12 cellular contexts compared by ENCODE assay signal in genomic region chr2:171210216-171210863, GRCh38.
DNase-seq lines count a peak whose midpoint lies in the region; ATAC-seq and TF ChIP-seq lines count a peak whose summit lies in the region.
"Had no signal": no experiment of that assay in that cellular context is flagged by ENCODE, and none has a peak within 500 bp of the region (broad histone marks: within the 10 kb centered on the region; RNA-seq: fewer than 3 reads in every experiment).

No MANE protein-coding gene starts in this region.

- H3K9me3 Mint-ChIP-seq in activated naive CD4-positive, alpha-beta T cell treated with anti-CD3 and anti-CD28 coated beads, Interleukin-2, amount 50 U/mL, for 24 hours = no peaks in the 10 kb centered on the region
- no peaks in the 10 kb centered on the region for H3K9me3 Mint-ChIP-seq in activated naive CD8-positive, alpha-beta T cell treated with anti-CD3 and anti-CD28 coated beads, Interleukin-2, amount 50 U/mL, for 24 hours
- no peaks in the 10 kb centered on the region for H3K9me3 Mint-ChIP-seq in stimulated activated naive B cell treated with anti-CD40 and anti-IgM and Interleukin-4, amounts not matched to agents 10 μg/mL and 1 μg/mL and 100 μg/mL, for 72 hours

- no peak for ATAC-seq in activated naive CD8-positive, alpha-beta T cell treated with anti-CD3 and anti-CD28 coated beads, Interleukin-2, amount 50 U/mL, for 24 hours
- no peak for ATAC-seq in stimulated activated naive B cell treated with anti-CD40 and anti-IgM and Interleukin-4, amounts not matched to agents 10 μg/mL and 1 μg/mL and 100 μg/mL, for 72 hours (replicated peaks)
- ATAC-seq: pancreas had no signal

- H3K4me1 Mint-ChIP-seq in activated naive CD4-positive, alpha-beta T cell treated with anti-CD3 and anti-CD28 coated beads, Interleukin-2, amount 50 U/mL, for 24 hours = peaks cover 28% of the 10 kb centered on the region
- peaks cover 17% of the 10 kb centered on the region for H3K4me1 Mint-ChIP-seq in activated naive CD8-positive, alpha-beta T cell treated with anti-CD3 and anti-CD28 coated beads, Interleukin-2, amount 50 U/mL, for 24 hours
- H3K4me1 Mint-ChIP-seq in stimulated activated naive B cell treated with anti-CD40 and anti-IgM and Interleukin-4, amounts not matched to agents 10 μg/mL and 1 μg/mL and 100 μg/mL, for 72 hours = peaks cover 3 to 17% of the 10 kb centered on the region in 2 donors

- H3K9ac ChIP-seq in OCI-LY3 (ENCODE audit: low read length) = no peak overlapping the region

- peak overlapping the region; percentile 91 for H3K27ac Mint-ChIP-seq in activated naive CD4-positive, alpha-beta T cell treated with anti-CD3 and anti-CD28 coated beads, Interleukin-2, amount 50 U/mL, for 24 hours
- peak overlapping the region; percentile 53 for H3K27ac Mint-ChIP-seq in activated naive CD8-positive, alpha-beta T cell treated with anti-CD3 and anti-CD28 coated beads, Interleukin-2, amount 50 U/mL, for 24 hours
- peak overlapping the region; percentile 86 for H3K27ac Mint-ChIP-seq in stimulated activated naive B cell treated with anti-CD40 and anti-IgM and Interleukin-4, amounts not matched to agents 10 μg/mL and 1 μg/mL and 100 μg/mL, for 72 hours

- no peaks in the 10 kb centered on the region for H3K36me3 Mint-ChIP-seq in activated naive CD4-positive, alpha-beta T cell treated with anti-CD3 and anti-CD28 coated beads, Interleukin-2, amount 50 U/mL, for 24 hours
- no peaks in the 10 kb centered on the region for H3K36me3 Mint-ChIP-seq in activated naive CD8-positive, alpha-beta T cell treated with anti-CD3 and anti-CD28 coated beads, Interleukin-2, amount 50 U/mL, for 24 hours (ENCODE audit: low read depth)
- no peaks in the 10 kb centered on the region for H3K36me3 Mint-ChIP-seq in stimulated activated naive B cell treated with anti-CD40 and anti-IgM and Interleukin-4, amounts not matched to agents 10 μg/mL and 1 μg/mL and 100 μg/mL, for 72 hours

- H3K27me3 ChIP-seq in OCI-LY3 (ENCODE audit: low read depth, low read length) = no peaks in the 10 kb centered on the region; the same call in 1 of the 2 replicates
- H3K27me3 ChIP-seq: pancreas had no signal

- peaks cover 9% of the 10 kb centered on the region for H3K4me1 ChIP-seq in OCI-LY3 (ENCODE audit: low read length)
- H3K4me1 ChIP-seq: pancreas had no signal

- no peak for TF ChIP-seq CTCF in OCI-LY3 (IDR thresholded peaks at IDR 0.05; ENCODE audit: low read depth, low read length)

- no peaks in the 10 kb centered on the region for H3K36me3 ChIP-seq in OCI-LY3 (replicated peaks; ENCODE audit: low read depth, low read length)
- H3K36me3 ChIP-seq: pancreas had no signal

- no peaks in the 10 kb centered on the region for H4K20me1 ChIP-seq in OCI-LY3 (ENCODE audit: insufficient read depth, low read length)

- DNase-seq in activated naive CD4-positive, alpha-beta T cell treated with anti-CD3 and anti-CD28 coated beads, Interleukin-2, amount 50 U/mL, for 16 hours = no peak
- DNase-seq in activated naive CD8-positive, alpha-beta T cell treated with anti-CD3 and anti-CD28 coated beads, Interleukin-2, amount 50 U/mL, for 24 hours = no peak
- no peak for DNase-seq in stimulated activated naive B cell treated with anti-CD40 and anti-IgM and Interleukin-4, amounts not matched to agents 10 μg/mL and 1 μg/mL and 100 μg/mL, for 72 hours
- DNase-seq in GM19238 (ENCODE audit: insufficient read length, low spot score) (no peak), DMS79 treated with DMSO at 0.1 percent for 48 hours (lab: John Stamatoyannopoulos, UW) (no peak), activated gamma-delta T cell treated with Interleukin-2 at 50 U/mL for 16 hours (no peak)
- DNase-seq: NCI-H1436, NCI-H345, pancreas, SIG-M5 had no signal

- peak overlapping the region; percentile 65; the same call in 1 of the 2 replicates for H3K4me3 ChIP-seq in OCI-LY3 (ENCODE audit: low read length)
- H3K4me3 ChIP-seq: pancreas had no signal

- H3K27me3 Mint-ChIP-seq in activated naive CD4-positive, alpha-beta T cell treated with anti-CD3 and anti-CD28 coated beads, Interleukin-2, amount 50 U/mL, for 24 hours = no peaks in the 10 kb centered on the region
- H3K27me3 Mint-ChIP-seq in activated naive CD8-positive, alpha-beta T cell treated with anti-CD3 and anti-CD28 coated beads, Interleukin-2, amount 50 U/mL, for 24 hours = no peaks in the 10 kb centered on the region
- H3K27me3 Mint-ChIP-seq in stimulated activated naive B cell treated with anti-CD40 and anti-IgM and Interleukin-4, amounts not matched to agents 10 μg/mL and 1 μg/mL and 100 μg/mL, for 72 hours = no peaks in the 10 kb centered on the region

- H3K27ac ChIP-seq in OCI-LY3 (ENCODE audit: low read length) = no peak overlapping the region
- H3K27ac ChIP-seq: pancreas had no signal

- H3K79me2 ChIP-seq in OCI-LY3 (ENCODE audit: low read length) = no peaks in the 10 kb centered on the region

- peak overlapping the region; percentile 79 for H3K4me3 Mint-ChIP-seq in activated naive CD4-positive, alpha-beta T cell treated with anti-CD3 and anti-CD28 coated beads, Interleukin-2, amount 50 U/mL, for 24 hours
- no peak overlapping the region for H3K4me3 Mint-ChIP-seq in activated naive CD8-positive, alpha-beta T cell treated with anti-CD3 and anti-CD28 coated beads, Interleukin-2, amount 50 U/mL, for 24 hours
- H3K4me3 Mint-ChIP-seq in stimulated activated naive B cell treated with anti-CD40 and anti-IgM and Interleukin-4, amounts not matched to agents 10 μg/mL and 1 μg/mL and 100 μg/mL, for 72 hours = peak overlapping the region; percentile 22 to 69

- peak overlapping the region; percentile 78 for H3K4me2 ChIP-seq in OCI-LY3 (ENCODE audit: low read length)

- no peaks in the 10 kb centered on the region for H3K9me3 ChIP-seq in OCI-LY3 (ENCODE audit: insufficient read depth, low read length)
- H3K9me3 ChIP-seq: pancreas had no signal

- H2AFZ ChIP-seq in OCI-LY3 (ENCODE audit: low read depth, low read length) = peak overlapping the region; percentile 79; the same call in 1 of the 2 replicates
